Comparison of ENCODE assay signal across 8 cellular contexts in genomic region chr10:14839305-14839695, GRCh38. TPM values are rescaled to one million over a fixed set of nuclear protein-coding genes. Genes with fewer than 3 reads are reported as not detected.
DNase-seq lines count a peak whose midpoint lies in the region; ATAC-seq lines count a peak whose summit lies in the region.

No MANE protein-coding gene starts in this region.

- H3K4me3 ChIP-seq in iPS-20b (ENCODE audit: low read length) (peak overlapping the region; percentile 97), stomach smooth muscle (ENCODE audit: low read length in 2 of 2) (peak overlapping the region; percentile 78 to 96)

- no peak overlapping the region for H3K27ac ChIP-seq in iPS-20b (ENCODE audit: low read length)
- no peak overlapping the region for H3K27ac ChIP-seq in stomach smooth muscle (ENCODE audit: low read length)

- CTCF ChIA-PET in activated CD8-positive, alpha-beta memory T cell treated with anti-CD3 and anti-CD28 coated beads, Interleukin-2, amount 10 ng/mL, durations not matched to agents 7 days and 5 days (lab: Charles Lee), result interaction anchor here (1.3 to 4.1 kb wide), 6 partner anchors 31 to 340 kb away, joined by 4 to 16 read pairs (median 14); partner anchors contain the start of gene SUV39H2

- H3K36me3 ChIP-seq in iPS-20b (ENCODE audit: insufficient read depth, low read depth, low read length), result peaks cover 44% of the 10 kb centered on the region
- peaks cover 18 to 28% of the 10 kb centered on the region in 2 donors for H3K36me3 ChIP-seq in stomach smooth muscle (ENCODE audit: control insufficient read depth in 2 of 2, insufficient read depth in 2 of 2, low read length in 2 of 2)

- peak overlapping the region; percentile 95 for H3K4me3 Mint-ChIP-seq in activated CD8-positive, alpha-beta memory T cell treated with anti-CD3 and anti-CD28 coated beads, Interleukin-2, amount 10 ng/mL, durations not matched to agents 7 days and 5 days
- peak overlapping the region; percentile 84 to 96 for H3K4me3 Mint-ChIP-seq in activated T-cell treated with anti-CD3 and anti-CD28 coated beads, Interleukin-2, amount 50 U/mL, for 72 hours

- H3K9ac ChIP-seq in iPS-20b (ENCODE audit: low read depth, low read length) (peak overlapping the region; percentile 90), stomach smooth muscle (ENCODE audit: low read length in 2 of 2) (peak overlapping the region; percentile 88 to 93)

- no peaks in the 10 kb centered on the region for H3K9me3 Mint-ChIP-seq in activated CD8-positive, alpha-beta memory T cell treated with anti-CD3 and anti-CD28 coated beads, Interleukin-2, amount 10 ng/mL, durations not matched to agents 7 days and 5 days (ENCODE audit: low read depth)
- H3K9me3 Mint-ChIP-seq in activated T-cell treated with anti-CD3 and anti-CD28 coated beads, Interleukin-2, amount 50 U/mL, for 72 hours, result no peaks in the 10 kb centered on the region

- peak overlapping the region; percentile 94 for H3K27ac Mint-ChIP-seq in activated CD8-positive, alpha-beta memory T cell treated with anti-CD3 and anti-CD28 coated beads, Interleukin-2, amount 10 ng/mL, durations not matched to agents 7 days and 5 days
- H3K27ac Mint-ChIP-seq in activated T-cell treated with anti-CD3 and anti-CD28 coated beads, Interleukin-2, amount 50 U/mL, for 72 hours, result peak overlapping the region; percentile 25

- peaks cover 22% of the 10 kb centered on the region for H3K4me1 Mint-ChIP-seq in activated CD8-positive, alpha-beta memory T cell treated with anti-CD3 and anti-CD28 coated beads, Interleukin-2, amount 10 ng/mL, durations not matched to agents 7 days and 5 days
- peaks cover 26% of the 10 kb centered on the region for H3K4me1 Mint-ChIP-seq in activated T-cell treated with anti-CD3 and anti-CD28 coated beads, Interleukin-2, amount 50 U/mL, for 72 hours (ENCODE audit: low read depth)

- H3K9me3 ChIP-seq in iPS-20b (ENCODE audit: insufficient read depth, low read depth, low read length) (no peaks in the 10 kb centered on the region), stomach smooth muscle (ENCODE audit: control insufficient read depth in 2 of 2, low read length in 2 of 2) (no peaks in the 10 kb centered on the region)

- peak; percentile 40 for DNase-seq in activated CD8-positive, alpha-beta memory T cell treated with anti-CD3 and anti-CD28 coated beads, Interleukin-2, amount 10 ng/mL, durations not matched to agents 7 days and 5 days
- no peak for DNase-seq in activated CD8-positive, alpha-beta memory T cell treated with anti-CD3 and anti-CD28 coated beads, Interleukin-2, amount 50 U/mL, for 4 hours
- no peak for DNase-seq in activated T-cell treated with anti-CD3 and anti-CD28 coated beads, Interleukin-2, amount 50 U/mL, for 72 hours
- DNase-seq in AG08396 (ENCODE audit: low spot score), result no peak

- no peak for ATAC-seq in activated CD8-positive, alpha-beta memory T cell treated with anti-CD3 and anti-CD28 coated beads, Interleukin-2, amount 10 ng/mL, durations not matched to agents 7 days and 5 days
- no peak for ATAC-seq in activated T-cell treated with anti-CD3 and anti-CD28 coated beads, Interleukin-2, amount 50 U/mL, for 72 hours (replicated peaks in 1 of 2)
- ATAC-seq in HG03378 (IDR thresholded peaks at IDR 0.05; ENCODE audit: unreplicated experiment) (no peak), GM18907 (IDR thresholded peaks at IDR 0.05; ENCODE audit: unreplicated experiment) (no peak)

- H3K4me1 ChIP-seq in iPS-20b (ENCODE audit: insufficient read depth, low read length) (peaks cover 4% of the 10 kb centered on the region; the same call in 1 of the 2 replicates), stomach smooth muscle (ENCODE audit: control insufficient read depth, insufficient read depth, low read length) (peaks cover 19% of the 10 kb centered on the region)

- H3K27me3 Mint-ChIP-seq in activated CD8-positive, alpha-beta memory T cell treated with anti-CD3 and anti-CD28 coated beads, Interleukin-2, amount 10 ng/mL, durations not matched to agents 7 days and 5 days, result no peaks in the 10 kb centered on the region
- H3K27me3 Mint-ChIP-seq in activated T-cell treated with anti-CD3 and anti-CD28 coated beads, Interleukin-2, amount 50 U/mL, for 72 hours (ENCODE audit: low read depth), result no peaks in the 10 kb centered on the region

- peaks cover 41% of the 10 kb centered on the region for H3K36me3 Mint-ChIP-seq in activated CD8-positive, alpha-beta memory T cell treated with anti-CD3 and anti-CD28 coated beads, Interleukin-2, amount 10 ng/mL, durations not matched to agents 7 days and 5 days
- H3K36me3 Mint-ChIP-seq in activated T-cell treated with anti-CD3 and anti-CD28 coated beads, Interleukin-2, amount 50 U/mL, for 72 hours (ENCODE audit: insufficient read depth in 2 of 2), result peaks cover 9 to 16% of the 10 kb centered on the region in 2 donors

- H3K27me3 ChIP-seq in iPS-20b (ENCODE audit: insufficient read depth, low read length), result no peaks in the 10 kb centered on the region
- no peaks in the 10 kb centered on the region for H3K27me3 ChIP-seq in stomach smooth muscle (ENCODE audit: control insufficient read depth in 1 of 2, insufficient read depth in 2 of 2, low read length in 2 of 2)

RNA-seq across cellular contexts. Expression of gene HSPA14, which starts 1.2 kb away (rescaled TPM):
- total RNA-seq in activated CD8-positive, alpha-beta memory T cell treated with anti-CD3 and anti-CD28 coated beads, Interleukin-2, amount 10 ng/mL, durations not matched to agents 7 days and 5 days, result 10 to 100 TPM; 26.4 to 35.0 TPM
- 10 to 100 TPM; 22.3 to 32.0 TPM for total RNA-seq in activated T-cell treated with anti-CD3 and anti-CD28 coated beads, Interleukin-2, amount 50 U/mL, for 72 hours

RNA-seq across cellular contexts. Expression of gene MSANTD7, which starts 1.2 kb away (rescaled TPM):
- 10 to 100 TPM; 20.1 to 21.0 TPM for total RNA-seq in activated CD8-positive, alpha-beta memory T cell treated with anti-CD3 and anti-CD28 coated beads, Interleukin-2, amount 10 ng/mL, durations not matched to agents 7 days and 5 days
- 10 to 100 TPM; 19.8 to 26.3 TPM for total RNA-seq in activated T-cell treated with anti-CD3 and anti-CD28 coated beads, Interleukin-2, amount 50 U/mL, for 72 hours

RNA-seq across cellular contexts. Expression of gene CDNF, which starts 1.5 kb away (rescaled TPM):
- total RNA-seq in activated CD8-positive, alpha-beta memory T cell treated with anti-CD3 and anti-CD28 coated beads, Interleukin-2, amount 10 ng/mL, durations not matched to agents 7 days and 5 days, result under 1 TPM; 0.50 to 0.94 TPM
- 1 to 10 TPM; 2.9 to 3.2 TPM for total RNA-seq in activated T-cell treated with anti-CD3 and anti-CD28 coated beads, Interleukin-2, amount 50 U/mL, for 72 hours

RNA-seq across cellular contexts. Expression of gene SUV39H2, which starts 39.4 kb away (rescaled TPM):
- total RNA-seq in activated CD8-positive, alpha-beta memory T cell treated with anti-CD3 and anti-CD28 coated beads, Interleukin-2, amount 10 ng/mL, durations not matched to agents 7 days and 5 days, result 10 to 100 TPM; 33.4 to 40.3 TPM
- 10 to 100 TPM; 16.9 to 18.5 TPM for total RNA-seq in activated T-cell treated with anti-CD3 and anti-CD28 coated beads, Interleukin-2, amount 50 U/mL, for 72 hours
